In genomic region chr20:34260208-34260942, GRCh38 we compare ENCODE assay signal across 2 cellular contexts.
TF ChIP-seq lines count a peak whose summit lies in the region.

No MANE protein-coding gene starts in this region.

TF ChIP-seq in A549, 52 proteins besides CTCF, POLR2A, EP300 and RAD21:
- TF ChIP-seq TFCP2L1 (CRISPR knock-in tag; IDR thresholded peaks at IDR 0.05) (no peak), KDM1A (IDR thresholded peaks at IDR 0.05; ENCODE audit: low read depth) (no peak), CEBPB (IDR thresholded peaks at IDR 0.05) (no peak), JUN (IDR thresholded peaks at IDR 0.05) (no peak), EHMT2 (IDR thresholded peaks at IDR 0.05; ENCODE audit: low read depth) (no peak), MAZ (IDR thresholded peaks at IDR 0.05; ENCODE audit: borderline replicate concordance, low read depth, low read length) (no peak), REST (IDR thresholded peaks at IDR 0.05) (no peak), FOSB (CRISPR knock-in tag; IDR thresholded peaks at IDR 0.05) (no peak), SMC3 (IDR thresholded peaks at IDR 0.05) (no peak)

TF ChIP-seq in H1, 55 proteins besides CTCF, POLR2A, EP300 and RAD21:
- no peak for TF ChIP-seq NANOG (IDR thresholded peaks at IDR 0.05; ENCODE audit: insufficient read depth, low read depth, low read length, poor library complexity, severe bottlenecking)
